Comparison of ENCODE assay signal across 17 cellular contexts in genomic region chr2:181846840-181847554, GRCh38.
"Had no signal": no experiment of that assay in that cellular context is flagged by ENCODE, and none has a peak within 500 bp of the region (broad histone marks: within the 10 kb centered on the region; RNA-seq: fewer than 3 reads in every experiment).

No MANE protein-coding gene starts in this region.

- H3K27me3 ChIP-seq: adrenal gland, ascending aorta, esophagus muscularis mucosa, hepatocyte, upper lobe of right lung had no signal

- H3K9me3 ChIP-seq: adrenal gland, ascending aorta, esophagus muscularis mucosa, upper lobe of right lung had no signal

- H3K4me1 ChIP-seq: adrenal gland, ascending aorta, upper lobe of right lung had no signal

- DNase-seq: activated CD4-positive, alpha-beta T cell treated with anti-CD3 and anti-CD28 coated beads for 1 hour; activated T-cell treated with anti-CD3 and anti-CD28 coated beads, Interleukin-2, amount 50 U/mL, for 1 hour; adrenal gland; central memory CD4-positive, alpha-beta T cell; dermis blood vessel endothelial cell; effector memory CD4-positive, alpha-beta T cell; glutamatergic neuron; immature natural killer cell; left ventricle myocardium superior; occipital lobe; stimulated activated CD4-positive, alpha-beta T cell treated with anti-CD3 and anti-CD28 coated beads, Interleukin-2, amount 100 ng/mL, for 48 hours; stimulated activated naive CD4-positive, alpha-beta T cell treated with Interleukin-2 at 50 U/mL for 16 hours; upper lobe of right lung had no signal

- H3K4me1 Mint-ChIP-seq: immature natural killer cell had no signal

- H3K36me3 ChIP-seq: adrenal gland, ascending aorta, esophagus muscularis mucosa, upper lobe of right lung had no signal

- H3K36me3 Mint-ChIP-seq: activated naive CD8-positive, alpha-beta T cell; immature natural killer cell had no signal

- ATAC-seq: left ventricle myocardium superior, upper lobe of right lung had no signal

- H3K9me3 Mint-ChIP-seq: immature natural killer cell had no signal

- H3K4me3 ChIP-seq: adrenal gland, ascending aorta, esophagus muscularis mucosa, hepatocyte, upper lobe of right lung had no signal

- H3K27ac ChIP-seq: adrenal gland, ascending aorta, hepatocyte, upper lobe of right lung had no signal

- H3K4me3 Mint-ChIP-seq: activated naive CD8-positive, alpha-beta T cell; immature natural killer cell had no signal

- H3K27ac Mint-ChIP-seq: activated naive CD8-positive, alpha-beta T cell; immature natural killer cell had no signal
